8 cellular contexts compared by ENCODE assay signal in the genomic region with DNA sequence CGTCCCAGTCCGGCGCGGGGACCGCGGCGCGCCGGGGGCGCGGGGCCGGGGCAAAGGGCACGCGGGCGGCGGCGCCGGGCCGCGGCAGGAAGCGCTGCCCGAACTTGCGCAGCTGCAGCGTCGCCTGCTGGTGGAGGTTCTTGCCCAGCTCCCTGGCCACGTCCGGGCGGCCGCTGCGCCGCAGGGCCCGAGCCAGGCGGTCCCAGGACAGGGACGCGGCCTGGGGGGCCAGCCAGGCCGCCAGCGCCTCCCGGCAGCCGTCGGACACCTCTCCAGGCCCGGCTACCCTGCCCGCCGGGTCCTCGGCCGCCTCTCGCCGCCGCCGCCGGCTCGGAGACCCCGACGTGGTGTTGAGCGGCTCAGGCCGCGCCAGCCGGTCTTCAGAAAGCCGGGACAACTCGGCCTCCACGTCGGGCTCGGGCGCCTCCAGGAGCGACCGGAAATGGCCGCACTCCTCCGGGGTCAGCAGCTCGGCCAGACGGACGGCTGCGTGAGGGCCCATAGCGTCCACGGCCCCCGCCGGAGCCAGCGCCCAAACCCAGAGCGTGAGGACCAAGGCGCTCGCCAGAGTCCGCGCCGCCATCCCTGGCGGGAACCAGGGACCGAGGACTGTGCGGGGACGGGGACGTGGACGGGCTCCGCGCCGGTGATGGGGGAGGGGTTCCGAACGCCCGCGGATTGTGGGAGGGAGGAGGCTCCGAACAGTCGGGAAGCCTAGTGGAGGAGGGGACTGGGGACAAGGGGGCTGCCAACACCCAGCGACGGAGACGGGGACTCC. TPM values are rescaled to one million over a fixed set of nuclear protein-coding genes. Genes with fewer than 3 reads are reported as not detected.
DNase-seq lines count a peak whose midpoint lies in the region; ATAC-seq, FAIRE-seq and TF ChIP-seq lines count a peak whose summit lies in the region.

No MANE protein-coding gene starts in this region.

- no peaks in the 10 kb centered on the region for H3K9me2 ChIP-seq in MM.1S (replicated peaks; ENCODE audit: insufficient read depth, low read length)

- H3K4me3 ChIP-seq in MM.1S (ENCODE audit: low read length), result no peak overlapping the region
- H3K4me3 ChIP-seq in kidney (ENCODE audit: low read length in 2 of 2), result peak overlapping the region; percentile 35 to 50

- no peaks in the 10 kb centered on the region for H3K27me3 Mint-ChIP-seq in chondrocyte (ENCODE audit: low read depth)

- no peaks in the 10 kb centered on the region for H3K79me2 ChIP-seq in MM.1S (ENCODE audit: low read length)

- peak; percentile 21 for DNase-seq in DMS153 (lab: John Stamatoyannopoulos, UW)
- peak; percentile 64 for DNase-seq in MM.1S
- peak; percentile 39 to 58 for DNase-seq in activated CD4-positive, alpha-beta T cell treated with anti-CD3 and anti-CD28 coated beads for 24 hours (ENCODE audit: low read depth in 2 of 2)
- DNase-seq in chondrocyte (ENCODE audit: low spot score), result no peak
- DNase-seq in kidney, result peak; percentile 92
- DNase-seq in stimulated activated CD4-positive, alpha-beta T cell treated with anti-CD3 and anti-CD28 coated beads, Interleukin-12 subunit alpha, Interleukin-12 subunit beta, amount 100 ng/mL, for 4 hours, result peak; percentile 69

- FAIRE-seq in kidney (lab: Jason Lieb, UNC), result no peak

- no peaks in the 10 kb centered on the region for H3F3A ChIP-seq in MM.1S (ENCODE audit: insufficient read depth, low read length)

- intact Hi-C loops in kidney (cut with DNase I), result no loop called here

- H3K4me1 ChIP-seq in MM.1S (ENCODE audit: low read length) (no peaks in the 10 kb centered on the region), kidney (ENCODE audit: control insufficient read depth in 1 of 2, insufficient read depth in 1 of 2, low read depth in 1 of 2, low read length in 2 of 2) (peaks cover 0 to 2% of the 10 kb centered on the region in 2 donors)

- H3K9ac ChIP-seq in MM.1S (ENCODE audit: low read length), result no peak overlapping the region
- peak overlapping the region in 1 of 2 donors; percentile 65 for H3K9ac ChIP-seq in kidney (ENCODE audit: low read length in 2 of 2)

- H3K4me1 Mint-ChIP-seq in chondrocyte (ENCODE audit: low read depth), result peaks cover 24% of the 10 kb centered on the region

- H3K4me2 ChIP-seq in MM.1S (ENCODE audit: low read depth, low read length), result no peak overlapping the region

- H3K9me3 ChIP-seq in MM.1S (replicated peaks; ENCODE audit: insufficient read depth, low read length), result no peaks in the 10 kb centered on the region
- no peaks in the 10 kb centered on the region for H3K9me3 ChIP-seq in kidney (ENCODE audit: control insufficient read depth in 1 of 2, low read length in 2 of 2)

- H4K20me1 ChIP-seq in MM.1S (ENCODE audit: insufficient read depth, low read length), result no peaks in the 10 kb centered on the region

- peak; percentile 16 for TF ChIP-seq CTCF in MM.1S (IDR thresholded peaks at IDR 0.05; ENCODE audit: low read length)
- peak; percentile 79 for TF ChIP-seq CTCF in chondrocyte (IDR thresholded peaks at IDR 0.05)
- peak; percentile 67 for TF ChIP-seq CTCF in kidney (IDR thresholded peaks at IDR 0.05; ENCODE audit: borderline replicate concordance, extremely low read depth, insufficient read depth)

- H3K36me3 ChIP-seq in MM.1S (replicated peaks; ENCODE audit: insufficient read depth, low read length) (no peaks in the 10 kb centered on the region), kidney (ENCODE audit: control insufficient read depth in 1 of 2, insufficient read depth in 2 of 2, low read length in 2 of 2) (no peaks in the 10 kb centered on the region)

- peak overlapping the region; percentile 57 for H3K4me3 Mint-ChIP-seq in chondrocyte (ENCODE audit: unreplicated experiment)

- H2AFZ ChIP-seq in MM.1S (ENCODE audit: low read length), result no peak overlapping the region

- ATAC-seq in HG02588 (IDR thresholded peaks at IDR 0.05; ENCODE audit: unreplicated experiment) (no peak), GM18511 (IDR thresholded peaks at IDR 0.05; ENCODE audit: unreplicated experiment) (no peak)

- H3K27ac Mint-ChIP-seq in chondrocyte (ENCODE audit: unreplicated experiment), result no peak overlapping the region

- H3K9me3 Mint-ChIP-seq in chondrocyte (ENCODE audit: low read depth), result no peaks in the 10 kb centered on the region

- H3K27me3 ChIP-seq in MM.1S (replicated peaks; ENCODE audit: insufficient read depth, low read length), result peaks cover 35% of the 10 kb centered on the region

- H3K36me3 Mint-ChIP-seq in chondrocyte (ENCODE audit: low read depth), result no peaks in the 10 kb centered on the region

- H3K27ac ChIP-seq in MM.1S (ENCODE audit: low read length) (no peak overlapping the region), kidney (ENCODE audit: low read depth in 2 of 2, low read length in 2 of 2) (peak overlapping the region; percentile 63 to 69)

RNA-seq across cellular contexts. Expression of a gene that starts 34.0 kb away (rescaled TPM):
- total RNA-seq in chondrocyte (0.26 to 0.30 TPM in 2 of 3 replicates, not detected in the other), kidney (6.1 TPM)
- 3.1 TPM for polyA plus RNA-seq in kidney (ENCODE audit: insufficient read depth, low read depth, low replicate concordance)

Comparison
In these comparisons a context has a peak if more than half of its experiments do, and no peak if none do; other contexts are left out.
1. CTCF ChIP-seq: peak in every context shown above with its lines; median percentile 79 in chondrocyte; 67 in kidney; 16 in MM.1S.